23 cellular contexts compared by ENCODE assay signal in genomic region chr14:92433407-92433806, GRCh38.
A peak's percentile ranks its signal among the peaks of the same experiment; 100 is the strongest.
DNase-seq lines count a peak whose midpoint lies in the region; ATAC-seq, FAIRE-seq and TF ChIP-seq lines count a peak whose summit lies in the region.
"Had no signal": no experiment of that assay in that cellular context is flagged by ENCODE, and none has a peak within 500 bp of the region (broad histone marks: within the 10 kb centered on the region; RNA-seq: fewer than 3 reads in every experiment).

No MANE protein-coding gene starts in this region.

- H3K4me1 ChIP-seq in HepG2 (ENCODE audit: insufficient read depth, low read length) (no peaks in the 10 kb centered on the region), right lobe of liver (no peaks in the 10 kb centered on the region), astrocyte (ENCODE audit: insufficient read depth, low read length) (no peaks in the 10 kb centered on the region), MM.1S (ENCODE audit: low read length) (peaks cover 14% of the 10 kb centered on the region)
- H3K4me1 ChIP-seq: BE2C, Caco-2 had no signal

- no peak for TF ChIP-seq RAD21 in HepG2 (CRISPR knock-in tag; IDR thresholded peaks at IDR 0.05)

- no peak overlapping the region for H3K27ac ChIP-seq in HepG2 (ENCODE audit: extremely low read length, insufficient read depth, low read length)
- H3K27ac ChIP-seq in right lobe of liver = no peak overlapping the region
- no peak overlapping the region for H3K27ac ChIP-seq in astrocyte (ENCODE audit: low read depth, low read length)
- no peak overlapping the region for H3K27ac ChIP-seq in MM.1S (ENCODE audit: low read length)
- H3K27ac ChIP-seq: 22Rv1, BLaER1 had no signal

- 3% methylated on average over 2 of the region's 2 CpGs for WGBS in HepG2 (ENCODE audit: low lambda C conversion rate)
- 78% methylated on average over 2 of the region's 2 CpGs for WGBS in right lobe of liver (ENCODE audit: insufficient coverage, low coverage, low lambda C conversion rate, missing lambda C conversion rate)

- H2AFZ ChIP-seq in HepG2 (ENCODE audit: low read length) (no peak overlapping the region), astrocyte (ENCODE audit: low read depth, low read length) (no peak overlapping the region), MM.1S (ENCODE audit: low read length) (no peak overlapping the region)

- no peaks in the 10 kb centered on the region for H3K79me2 ChIP-seq in HepG2 (ENCODE audit: insufficient read depth, low read length)
- H3K79me2 ChIP-seq in astrocyte (ENCODE audit: insufficient read depth, low read length) = no peaks in the 10 kb centered on the region
- no peaks in the 10 kb centered on the region for H3K79me2 ChIP-seq in MM.1S (ENCODE audit: low read length)

- no peak for TF ChIP-seq POLR2A in HepG2 (IDR thresholded peaks at IDR 0.05; ENCODE audit: insufficient read depth in 1 of 2, low read depth in 2 of 2, low read length in 2 of 2)
- no peak for TF ChIP-seq POLR2A in right lobe of liver (IDR thresholded peaks at IDR 0.05)

- CTCF ChIA-PET in HepG2 (lab: Yijun Ruan, JAX; ENCODE audit: low intra/inter-chr PET ratio, low total read pairs) = no interaction called here

- no peaks in the 10 kb centered on the region for H4K20me1 ChIP-seq in HepG2 (ENCODE audit: insufficient read depth, low read length)
- H4K20me1 ChIP-seq in astrocyte (ENCODE audit: insufficient read depth, low read length) = no peaks in the 10 kb centered on the region
- H4K20me1 ChIP-seq in MM.1S (ENCODE audit: insufficient read depth, low read length) = no peaks in the 10 kb centered on the region
- H4K20me1 ChIP-seq: BLaER1 had no signal

- H3K4me1 Mint-ChIP-seq in astrocyte (ENCODE audit: low read depth, unreplicated experiment) (no peaks in the 10 kb centered on the region), chondrocyte (ENCODE audit: low read depth) (no peaks in the 10 kb centered on the region)
- H3K4me1 Mint-ChIP-seq: CD4-positive, alpha-beta memory T cell; CD4-positive, CD25-positive, alpha-beta regulatory T cell had no signal

- in situ Hi-C loops in HepG2 (cut with HindIII; ENCODE audit: extremely low pct_ligation_motif_present, low pct_unique_long_range_greater_than_20kb) = no loop called here

- TF ChIP-seq EP300 in HepG2 (IDR thresholded peaks at IDR 0.05; ENCODE audit: low read depth in 2 of 2, low read length in 2 of 2) (no peak), HepG2 (CRISPR knock-in tag; IDR thresholded peaks at IDR 0.05; ENCODE audit: borderline replicate concordance) (no peak)

- peaks cover 0 to 37% of the 10 kb centered on the region in 2 experiments for H3K27me3 ChIP-seq in HepG2 (ENCODE audit: control insufficient read depth in 1 of 2, insufficient read depth in 2 of 2, low read length in 2 of 2)
- H3K27me3 ChIP-seq in right lobe of liver = no peaks in the 10 kb centered on the region
- H3K27me3 ChIP-seq in astrocyte (ENCODE audit: insufficient read depth, low read length) = no peaks in the 10 kb centered on the region
- H3K27me3 ChIP-seq in MM.1S (replicated peaks; ENCODE audit: insufficient read depth, low read length) = no peaks in the 10 kb centered on the region
- H3K27me3 ChIP-seq: BLaER1 had no signal

- no peak overlapping the region for H3K4me2 ChIP-seq in HepG2 (ENCODE audit: low read depth, low read length)
- no peak overlapping the region for H3K4me2 ChIP-seq in astrocyte (ENCODE audit: low read length)
- H3K4me2 ChIP-seq in MM.1S (ENCODE audit: low read depth, low read length) = no peak overlapping the region
- H3K4me2 ChIP-seq: BLaER1 had no signal

- H3K27ac Mint-ChIP-seq in astrocyte (ENCODE audit: unreplicated experiment) = no peak overlapping the region
- no peak overlapping the region for H3K27ac Mint-ChIP-seq in chondrocyte (ENCODE audit: unreplicated experiment)
- H3K27ac Mint-ChIP-seq: CD4-positive, CD25-positive, alpha-beta regulatory T cell had no signal

- DNase-seq in HepG2 (ENCODE audit: low spot score) = no peak
- no peak for DNase-seq in right lobe of liver
- DNase-seq in MV-4-11 (lab: John Stamatoyannopoulos, UW) = peak; percentile 2
- no peak for DNase-seq in astrocyte (ENCODE audit: low read depth)
- no peak for DNase-seq in NCI-H1048 (lab: John Stamatoyannopoulos, UW)
- no peak for DNase-seq in chondrocyte (ENCODE audit: low spot score)
- no peak for DNase-seq in MM.1S
- DNase-seq: ACHN; BE2C; C1 segment of cervical spinal cord; Caco-2; Calu3; CD4-positive, alpha-beta memory T cell; CD4-positive, CD25-positive, alpha-beta regulatory T cell; DMS79 treated with DMSO at 0.1 percent for 48 hours; GF-D8 had no signal

- POLR2A ChIA-PET in HepG2 (lab: Yijun Ruan, JAX) = no interaction called here

- H3K36me3 ChIP-seq in HepG2 (replicated peaks in 1 of 2; ENCODE audit: control insufficient read depth in 1 of 2, insufficient read depth in 2 of 2, low read length in 2 of 2) = no peaks in the 10 kb centered on the region
- H3K36me3 ChIP-seq in right lobe of liver = no peaks in the 10 kb centered on the region
- H3K36me3 ChIP-seq in astrocyte (ENCODE audit: insufficient read depth, low read length) = no peaks in the 10 kb centered on the region
- no peaks in the 10 kb centered on the region for H3K36me3 ChIP-seq in MM.1S (replicated peaks; ENCODE audit: insufficient read depth, low read length)
- H3K36me3 ChIP-seq: BE2C, BLaER1 had no signal

- H3K9me3 Mint-ChIP-seq in astrocyte (ENCODE audit: unreplicated experiment) (peaks cover 9% of the 10 kb centered on the region), chondrocyte (ENCODE audit: low read depth) (peaks cover 2% of the 10 kb centered on the region)

- no peaks in the 10 kb centered on the region for H3K9me2 ChIP-seq in MM.1S (replicated peaks; ENCODE audit: insufficient read depth, low read length)

- H3K9me3 ChIP-seq in HepG2 (ENCODE audit: low read length) = no peaks in the 10 kb centered on the region
- no peaks in the 10 kb centered on the region for H3K9me3 ChIP-seq in right lobe of liver
- peaks cover 8% of the 10 kb centered on the region for H3K9me3 ChIP-seq in astrocyte (ENCODE audit: insufficient read depth, low read depth, low read length)
- no peaks in the 10 kb centered on the region for H3K9me3 ChIP-seq in MM.1S (replicated peaks; ENCODE audit: insufficient read depth, low read length)
- H3K9me3 ChIP-seq: BE2C, Caco-2 had no signal

- intact Hi-C loops in HepG2 (cut with micrococcal nuclease; ENCODE audit: unreplicated experiment) (no loop called here), right lobe of liver (cut with DNase I) (no loop called here)

- TF ChIP-seq CTCF in HepG2 (CRISPR knock-in tag; IDR thresholded peaks at IDR 0.05) (no peak), right lobe of liver (IDR thresholded peaks at IDR 0.05) (no peak), astrocyte (IDR thresholded peaks at IDR 0.05; ENCODE audit: insufficient read depth, low read depth, low read length) (no peak), chondrocyte (IDR thresholded peaks at IDR 0.05) (no peak), MM.1S (IDR thresholded peaks at IDR 0.05; ENCODE audit: low read length) (no peak)

- no peaks in the 10 kb centered on the region for H3F3A ChIP-seq in MM.1S (ENCODE audit: insufficient read depth, low read length)

- H3K4me3 Mint-ChIP-seq in astrocyte (ENCODE audit: unreplicated experiment) (no peak overlapping the region), chondrocyte (ENCODE audit: unreplicated experiment) (no peak overlapping the region)
- H3K4me3 Mint-ChIP-seq: CD14-positive monocyte; CD4-positive, alpha-beta memory T cell; CD4-positive, CD25-positive, alpha-beta regulatory T cell had no signal

- H3K4me3 ChIP-seq in HepG2 (replicated peaks in 1 of 3; ENCODE audit: insufficient read depth in 1 of 3, low read depth in 2 of 3, low read length in 3 of 3) (no peak overlapping the region), right lobe of liver (no peak overlapping the region), astrocyte (ENCODE audit: insufficient read depth, low read depth, low read length) (no peak overlapping the region), MM.1S (ENCODE audit: low read length) (no peak overlapping the region)
- H3K4me3 ChIP-seq: BLaER1 had no signal

- ATAC-seq in HepG2 (no peak), right lobe of liver (no peak)

- no TSS peak for BruUV-seq in HepG2 (replicated peaks; lab: Mats Ljungman, UMichigan)

- no peaks in the 10 kb centered on the region for H3K36me3 Mint-ChIP-seq in astrocyte (ENCODE audit: low read depth, unreplicated experiment)
- no peaks in the 10 kb centered on the region for H3K36me3 Mint-ChIP-seq in chondrocyte (ENCODE audit: low read depth)
- H3K36me3 Mint-ChIP-seq: CD4-positive, alpha-beta memory T cell; CD4-positive, CD25-positive, alpha-beta regulatory T cell had no signal

- no peak for FAIRE-seq in HepG2 (lab: Jason Lieb, UNC)
- peak; percentile 9 for FAIRE-seq in astrocyte (lab: Jason Lieb, UNC)
- FAIRE-seq: D721Med, G401.6, GM12891, GM19239 had no signal

- H3K27me3 Mint-ChIP-seq in astrocyte (ENCODE audit: low read depth, unreplicated experiment) (peaks cover 26% of the 10 kb centered on the region), chondrocyte (ENCODE audit: low read depth) (no peaks in the 10 kb centered on the region)

- no peak overlapping the region for H3K9ac ChIP-seq in HepG2 (ENCODE audit: insufficient read depth, low read depth, low read length)
- no peak overlapping the region for H3K9ac ChIP-seq in astrocyte (ENCODE audit: low read length)
- no peak overlapping the region for H3K9ac ChIP-seq in MM.1S (ENCODE audit: low read length)
- H3K9ac ChIP-seq: BLaER1 had no signal

TF ChIP-seq in HepG2, 621 proteins besides CTCF, POLR2A, EP300 and RAD21:
- TF ChIP-seq RORA (CRISPR knock-in tag; IDR thresholded peaks at IDR 0.05) (no peak), ZNF781 (CRISPR knock-in tag; IDR thresholded peaks at IDR 0.05; ENCODE audit: borderline replicate concordance, not compliant biosample characterization) (no peak), ZNF7 (CRISPR knock-in tag; IDR thresholded peaks at IDR 0.05) (peak; percentile 89)
